ENCODE assay signal across 14 cellular contexts in the genomic region with DNA sequence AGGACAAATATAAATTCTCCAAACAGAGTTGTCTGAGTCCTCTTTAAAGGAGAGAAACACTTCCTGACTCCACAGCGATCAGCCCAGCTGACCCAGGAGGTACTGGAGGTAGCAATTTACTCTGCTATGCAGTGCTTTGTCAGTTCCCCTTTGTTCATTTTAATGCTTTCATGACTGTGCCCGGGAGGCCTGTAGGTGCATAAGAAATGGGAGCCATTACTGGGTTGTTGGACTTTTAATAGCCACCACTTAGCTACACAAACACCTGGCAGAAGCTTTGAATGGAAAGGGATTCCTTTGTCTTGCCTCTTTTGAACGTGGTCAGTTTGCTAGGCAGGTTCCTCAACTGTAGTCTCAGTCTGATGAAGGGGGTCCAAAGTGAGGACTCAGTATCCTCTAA.
A peak's percentile ranks its signal among the peaks of the same experiment; 100 is the strongest.
DNase-seq lines count a peak whose midpoint lies in the region; ATAC-seq lines count a peak whose summit lies in the region.
"Had no signal": no experiment of that assay in that cellular context is flagged by ENCODE, and none has a peak within 500 bp of the region (broad histone marks: within the 10 kb centered on the region; RNA-seq: fewer than 3 reads in every experiment).

No MANE protein-coding gene starts in this region.

- ATAC-seq in HG03097 (IDR thresholded peaks at IDR 0.05; ENCODE audit: low FRiP score, unreplicated experiment), result no peak
- ATAC-seq in GM21529 (IDR thresholded peaks at IDR 0.05; ENCODE audit: unreplicated experiment), result no peak

- DNase-seq in NCI-H748 (lab: John Stamatoyannopoulos, UW; ENCODE audit: unreplicated experiment), result peak; percentile 6
- DNase-seq in NCI-H748 treated with DMSO at 0.1 percent for 48 hours (lab: John Stamatoyannopoulos, UW), result no peak
- peak; percentile 13 to 36 for DNase-seq in NCI-H1930 (lab: John Stamatoyannopoulos, UW)
- peak; percentile 84 for DNase-seq in iPS DF 19.7 (ENCODE audit: low read depth, low spot score)
- DNase-seq in NCI-H446 (lab: John Stamatoyannopoulos, UW), result no peak
- DNase-seq in HUDEP-2 (lab: John Stamatoyannopoulos, UW; ENCODE audit: unreplicated experiment in 76 of 76), result no peak
- DNase-seq: CD4-positive, alpha-beta memory T cell; DND-41; GF-D8; NCI-H187; NCI-H82; Right ventricle myocardium superior had no signal

Comparison
In these comparisons a context has a peak if more than half of its experiments do, and no peak if none do; other contexts are left out.
1. DNase-seq: peak in NCI-H748 (single experiment), NCI-H1930 (2 of 2) and iPS DF 19.7 (single experiment); none in NCI-H748 treated with DMSO at 0.1 percent for 48 hours (single experiment), NCI-H446 (0 of 2) and HUDEP-2 (0 of 76).